8 cellular contexts compared by ENCODE assay signal in genomic region chr12:104569348-104570173, GRCh38.
DNase-seq lines count a peak whose midpoint lies in the region; ATAC-seq and TF ChIP-seq lines count a peak whose summit lies in the region.

No MANE protein-coding gene starts in this region.

- TF ChIP-seq POLR2A in esophagus squamous epithelium (IDR thresholded peaks at IDR 0.05), result no peak

- no peak overlapping the region for H3K9ac ChIP-seq in smooth muscle cell (ENCODE audit: low read depth)

- peak overlapping the region; percentile 66 for H3K4me3 Mint-ChIP-seq in activated CD4-positive, alpha-beta T cell treated with anti-CD3 and anti-CD28 coated beads, Interleukin-2, amount 10 ng/mL, durations not matched to agents 24 days and 14 days
- peak overlapping the region; percentile 60 for H3K4me3 Mint-ChIP-seq in T-helper 1 cell treated with Interleukin-12 subunit alpha and Interleukin-12 subunit beta and Interleukin-4 antibody, amounts not matched to agents 30 μg/mL and 1 μg/mL, for 36 hours

- no peak overlapping the region for H2AFZ ChIP-seq in smooth muscle cell (ENCODE audit: low read depth)

- H3F3A ChIP-seq in smooth muscle cell (ENCODE audit: low read depth), result no peaks in the 10 kb centered on the region

- H3K4me2 ChIP-seq in smooth muscle cell, result no peak overlapping the region

- peaks cover 15% of the 10 kb centered on the region for H3K9me3 Mint-ChIP-seq in activated CD4-positive, alpha-beta T cell treated with anti-CD3 and anti-CD28 coated beads, Interleukin-2, amount 10 ng/mL, durations not matched to agents 24 days and 14 days
- peaks cover 9% of the 10 kb centered on the region for H3K9me3 Mint-ChIP-seq in T-helper 1 cell treated with Interleukin-12 subunit alpha and Interleukin-12 subunit beta and Interleukin-4 antibody, amounts not matched to agents 30 μg/mL and 1 μg/mL, for 36 hours

- peaks cover 35% of the 10 kb centered on the region for H3K36me3 Mint-ChIP-seq in activated CD4-positive, alpha-beta T cell treated with anti-CD3 and anti-CD28 coated beads, Interleukin-2, amount 10 ng/mL, durations not matched to agents 24 days and 14 days (ENCODE audit: low read depth)
- peaks cover 31% of the 10 kb centered on the region for H3K36me3 Mint-ChIP-seq in T-helper 1 cell treated with Interleukin-12 subunit alpha and Interleukin-12 subunit beta and Interleukin-4 antibody, amounts not matched to agents 30 μg/mL and 1 μg/mL, for 36 hours (ENCODE audit: low read depth)

- H4K20me1 ChIP-seq in smooth muscle cell (ENCODE audit: low read depth), result peaks cover 6% of the 10 kb centered on the region

- WGBS in esophagus squamous epithelium, 2 donors, result 68 to 69% methylated on average over 8 of the region's 8 CpGs
- WGBS in smooth muscle cell (ENCODE audit: low lambda C conversion rate), result 81% methylated on average over 8 of the region's 8 CpGs

- H3K79me2 ChIP-seq in smooth muscle cell (ENCODE audit: low read depth), result no peaks in the 10 kb centered on the region

- H3K9me3 ChIP-seq in esophagus squamous epithelium (peaks cover 0 to 3% (median 0%) of the 10 kb centered on the region in 3 donors), smooth muscle cell (replicated peaks; ENCODE audit: low read depth) (no peaks in the 10 kb centered on the region)

- H3K4me1 Mint-ChIP-seq in activated CD4-positive, alpha-beta T cell treated with anti-CD3 and anti-CD28 coated beads, Interleukin-2, amount 10 ng/mL, durations not matched to agents 24 days and 14 days, result peaks cover 53% of the 10 kb centered on the region
- peaks cover 55% of the 10 kb centered on the region for H3K4me1 Mint-ChIP-seq in T-helper 1 cell treated with Interleukin-12 subunit alpha and Interleukin-12 subunit beta and Interleukin-4 antibody, amounts not matched to agents 30 μg/mL and 1 μg/mL, for 36 hours (ENCODE audit: low read depth)

- no peak overlapping the region for H3K4me3 ChIP-seq in esophagus squamous epithelium
- H3K4me3 ChIP-seq in smooth muscle cell, result no peak overlapping the region

- H3K4me1 ChIP-seq in esophagus squamous epithelium, result peaks cover 0 to 21% (median 0%) of the 10 kb centered on the region in 3 donors
- H3K4me1 ChIP-seq in smooth muscle cell (ENCODE audit: low read depth), result no peaks in the 10 kb centered on the region

- peak; percentile 71 for ATAC-seq in HG03060 (IDR thresholded peaks at IDR 0.05; ENCODE audit: low read depth, unreplicated experiment)

- intact Hi-C loops in activated CD4-positive, alpha-beta T cell treated with anti-CD3 and anti-CD28 coated beads, Interleukin-2, amount 10 ng/mL, durations not matched to agents 24 days and 14 days (cut with micrococcal nuclease), result loop anchor here (1.0 to 10.0 kb wide), 6 partner anchors 35 to 385 kb away; partner anchors contain the start of genes CHST11 and SLC41A2
- intact Hi-C loops in esophagus squamous epithelium (cut with DNase I), result no loop called here

- DNase-seq in activated CD4-positive, alpha-beta T cell treated with anti-CD3 and anti-CD28 coated beads, Interleukin-2, amount 10 ng/mL, durations not matched to agents 24 days and 14 days, result peak; percentile 86
- DNase-seq in activated CD4-positive, alpha-beta T cell treated with anti-CD3 and anti-CD28 coated beads for 1 hour, result no peak
- DNase-seq in esophagus squamous epithelium (lab: John Stamatoyannopoulos, UW) (peak; percentile 16), NCI-H1436 treated with DMSO at 0.1 percent for 48 hours (lab: John Stamatoyannopoulos, UW) (no peak), NCI-H1930 (lab: John Stamatoyannopoulos, UW) (no peak), smooth muscle cell (lab: John Stamatoyannopoulos, UW; ENCODE audit: unreplicated experiment) (no peak)

- no peak for TF ChIP-seq CTCF in esophagus squamous epithelium (IDR thresholded peaks at IDR 0.05)
- no peak for TF ChIP-seq CTCF in smooth muscle cell (IDR thresholded peaks at IDR 0.05; ENCODE audit: borderline replicate concordance, insufficient read depth, poor library complexity, severe bottlenecking)

- H3K27me3 Mint-ChIP-seq in activated CD4-positive, alpha-beta T cell treated with anti-CD3 and anti-CD28 coated beads, Interleukin-2, amount 10 ng/mL, durations not matched to agents 24 days and 14 days, result no peaks in the 10 kb centered on the region
- no peaks in the 10 kb centered on the region for H3K27me3 Mint-ChIP-seq in T-helper 1 cell treated with Interleukin-12 subunit alpha and Interleukin-12 subunit beta and Interleukin-4 antibody, amounts not matched to agents 30 μg/mL and 1 μg/mL, for 36 hours (ENCODE audit: low read depth)

- H3K36me3 ChIP-seq in esophagus squamous epithelium (no peaks in the 10 kb centered on the region), smooth muscle cell (ENCODE audit: low read depth) (no peaks in the 10 kb centered on the region)

- H3K27me3 ChIP-seq in esophagus squamous epithelium, result no peaks in the 10 kb centered on the region
- no peaks in the 10 kb centered on the region for H3K27me3 ChIP-seq in smooth muscle cell (ENCODE audit: low read depth)

- H3K27ac Mint-ChIP-seq in activated CD4-positive, alpha-beta T cell treated with anti-CD3 and anti-CD28 coated beads, Interleukin-2, amount 10 ng/mL, durations not matched to agents 24 days and 14 days, result peak overlapping the region; percentile 83
- peak overlapping the region; percentile 86 for H3K27ac Mint-ChIP-seq in T-helper 1 cell treated with Interleukin-12 subunit alpha and Interleukin-12 subunit beta and Interleukin-4 antibody, amounts not matched to agents 30 μg/mL and 1 μg/mL, for 36 hours

- H3K27ac ChIP-seq in esophagus squamous epithelium (peak overlapping the region in 1 of 4 donors; percentile 16), smooth muscle cell (ENCODE audit: low read depth) (no peak overlapping the region)

Comparison
In these comparisons a context has a peak if more than half of its experiments do, and no peak if none do; other contexts are left out.
1. DNase-seq: peak in activated CD4-positive, alpha-beta T cell treated with anti-CD3 and anti-CD28 coated beads, Interleukin-2, amount 10 ng/mL, durations not matched to agents 24 days and 14 days (single experiment) and esophagus squamous epithelium (single experiment); none in activated CD4-positive, alpha-beta T cell treated with anti-CD3 and anti-CD28 coated beads for 1 hour (single experiment), NCI-H1436 treated with DMSO at 0.1 percent for 48 hours (single experiment), NCI-H1930 (0 of 2) and smooth muscle cell (single experiment).